Comparison of ENCODE assay signal across 1 cellular context in the genomic region with DNA sequence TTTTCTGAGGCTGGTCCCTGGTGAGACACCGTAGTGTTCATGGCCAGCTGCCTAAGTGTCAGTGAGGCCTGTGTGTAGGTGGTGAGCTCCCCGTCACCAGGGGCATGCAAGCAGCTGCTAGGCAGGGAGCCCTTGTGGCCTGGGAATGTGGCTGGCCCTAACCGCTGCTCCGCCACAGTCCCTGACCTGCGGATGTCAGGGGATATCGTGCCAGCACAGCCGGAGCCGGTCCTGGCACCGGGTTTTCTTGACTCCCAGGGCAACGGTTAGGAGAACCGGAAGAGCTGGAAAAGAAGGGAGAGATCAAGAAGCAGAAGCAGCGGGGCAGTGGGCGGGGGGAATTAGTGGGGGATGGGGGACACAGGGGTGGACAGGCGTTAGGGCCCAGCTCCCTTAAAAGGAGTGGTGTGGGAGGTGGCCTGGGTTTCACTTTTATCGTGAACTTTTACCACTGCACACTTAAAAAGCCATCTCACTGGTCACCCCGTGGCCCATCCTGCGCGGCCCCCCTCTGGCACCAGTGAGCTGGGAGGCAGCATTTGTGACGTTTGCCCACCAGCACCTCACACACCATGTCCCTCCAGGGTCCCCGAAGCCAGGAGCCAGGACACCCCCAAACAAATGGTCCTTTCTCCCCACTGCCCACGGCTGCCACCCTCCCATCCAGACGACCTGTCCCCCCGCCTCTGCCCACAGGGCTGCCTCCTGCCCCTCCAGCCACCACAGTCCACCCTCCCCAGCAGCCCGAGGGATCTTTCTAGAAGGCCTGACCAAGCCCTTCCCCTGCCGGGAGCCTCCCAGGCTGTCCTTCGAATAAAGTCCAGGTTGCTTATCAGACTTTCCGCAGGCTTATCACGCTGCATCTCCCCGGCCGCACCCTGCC.
TF ChIP-seq lines count a peak whose summit lies in the region.

No MANE protein-coding gene starts in this region.

TF ChIP-seq in HepG2, 621 proteins besides CTCF, POLR2A, EP300 and RAD21 (continued from another document and continues in another):
- TF ChIP-seq SOX13 (IDR thresholded peaks at IDR 0.05) (no peak), SOX13 (CRISPR knock-in tag; conservative IDR thresholded peaks at IDR 0.05 in 1 of 2, IDR thresholded peaks at IDR 0.05 in 1 of 2) (no peak), MIXL1 (CRISPR knock-in tag; IDR thresholded peaks at IDR 0.05) (no peak; the same call in 1 of the 2 replicates), ZKSCAN1 (IDR thresholded peaks at IDR 0.05; ENCODE audit: low read length) (peak; percentile 52; the same call in 1 of the 2 replicates), DNMT3B (CRISPR knock-in tag; conservative IDR thresholded peaks at IDR 0.05) (no peak), MTF1 (CRISPR knock-in tag; IDR thresholded peaks at IDR 0.05) (no peak), ZNF646 (CRISPR knock-in tag; IDR thresholded peaks at IDR 0.05) (no peak), KDM1A (CRISPR knock-in tag; IDR thresholded peaks at IDR 0.05) (peak; percentile 100), ZNF17 (CRISPR knock-in tag; IDR thresholded peaks at IDR 0.05) (no peak), KLF16 (CRISPR knock-in tag; IDR thresholded peaks at IDR 0.05) (no peak), PRMT3 (CRISPR knock-in tag; IDR thresholded peaks at IDR 0.05; ENCODE audit: borderline replicate concordance, low read depth) (no peak), THRA (CRISPR knock-in tag; IDR thresholded peaks at IDR 0.05; ENCODE audit: borderline replicate concordance) (no peak), PHF5A (CRISPR knock-in tag; IDR thresholded peaks at IDR 0.05; ENCODE audit: low read depth, unreplicated experiment) (no peak), ZNF253 (CRISPR knock-in tag; IDR thresholded peaks at IDR 0.05; ENCODE audit: borderline replicate concordance) (no peak), BORCS8-MEF2B (CRISPR knock-in tag; IDR thresholded peaks at IDR 0.05) (no peak), MTA3 (CRISPR knock-in tag; IDR thresholded peaks at IDR 0.05) (no peak), ZNF232 (CRISPR knock-in tag; IDR thresholded peaks at IDR 0.05; ENCODE audit: borderline replicate concordance) (no peak), ZMYM2 (CRISPR knock-in tag; IDR thresholded peaks at IDR 0.05) (0 out of 2 replicates have a peak, but pooled peaks have one; percentile 58), PCBP2 (optimal IDR thresholded peaks at IDR 0.05; ENCODE audit: low read depth, low read length, poor library complexity, severe bottlenecking) (no peak), ZNF264 (CRISPR knock-in tag; IDR thresholded peaks at IDR 0.05) (no peak), TBL1XR1 (IDR thresholded peaks at IDR 0.05; ENCODE audit: borderline replicate concordance, low read length, partially characterized antibody) (no peak), NFAT5 (CRISPR knock-in tag; IDR thresholded peaks at IDR 0.05) (no peak), BCL3 (CRISPR knock-in tag; IDR thresholded peaks at IDR 0.05) (no peak), RBM22 (optimal IDR thresholded peaks at IDR 0.05; ENCODE audit: low read length) (no peak), ZNF510 (CRISPR knock-in tag; IDR thresholded peaks at IDR 0.05; ENCODE audit: low read depth) (no peak), PBX2 (CRISPR knock-in tag; IDR thresholded peaks at IDR 0.05) (no peak)
- TF ChIP-seq, protein P1, sequence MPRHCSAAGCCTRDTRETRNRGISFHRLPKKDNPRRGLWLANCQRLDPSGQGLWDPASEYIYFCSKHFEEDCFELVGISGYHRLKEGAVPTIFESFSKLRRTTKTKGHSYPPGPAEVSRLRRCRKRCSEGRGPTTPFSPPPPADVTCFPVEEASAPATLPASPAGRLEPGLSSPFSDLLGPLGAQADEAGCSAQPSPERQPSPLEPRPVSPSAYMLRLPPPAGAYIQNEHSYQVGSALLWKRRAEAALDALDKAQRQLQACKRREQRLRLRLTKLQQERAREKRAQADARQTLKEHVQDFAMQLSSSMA (CRISPR knock-in tag; IDR thresholded peaks at IDR 0.05): peak; percentile 68; the same call in 1 of the 2 replicates
- TF ChIP-seq, protein P2, sequence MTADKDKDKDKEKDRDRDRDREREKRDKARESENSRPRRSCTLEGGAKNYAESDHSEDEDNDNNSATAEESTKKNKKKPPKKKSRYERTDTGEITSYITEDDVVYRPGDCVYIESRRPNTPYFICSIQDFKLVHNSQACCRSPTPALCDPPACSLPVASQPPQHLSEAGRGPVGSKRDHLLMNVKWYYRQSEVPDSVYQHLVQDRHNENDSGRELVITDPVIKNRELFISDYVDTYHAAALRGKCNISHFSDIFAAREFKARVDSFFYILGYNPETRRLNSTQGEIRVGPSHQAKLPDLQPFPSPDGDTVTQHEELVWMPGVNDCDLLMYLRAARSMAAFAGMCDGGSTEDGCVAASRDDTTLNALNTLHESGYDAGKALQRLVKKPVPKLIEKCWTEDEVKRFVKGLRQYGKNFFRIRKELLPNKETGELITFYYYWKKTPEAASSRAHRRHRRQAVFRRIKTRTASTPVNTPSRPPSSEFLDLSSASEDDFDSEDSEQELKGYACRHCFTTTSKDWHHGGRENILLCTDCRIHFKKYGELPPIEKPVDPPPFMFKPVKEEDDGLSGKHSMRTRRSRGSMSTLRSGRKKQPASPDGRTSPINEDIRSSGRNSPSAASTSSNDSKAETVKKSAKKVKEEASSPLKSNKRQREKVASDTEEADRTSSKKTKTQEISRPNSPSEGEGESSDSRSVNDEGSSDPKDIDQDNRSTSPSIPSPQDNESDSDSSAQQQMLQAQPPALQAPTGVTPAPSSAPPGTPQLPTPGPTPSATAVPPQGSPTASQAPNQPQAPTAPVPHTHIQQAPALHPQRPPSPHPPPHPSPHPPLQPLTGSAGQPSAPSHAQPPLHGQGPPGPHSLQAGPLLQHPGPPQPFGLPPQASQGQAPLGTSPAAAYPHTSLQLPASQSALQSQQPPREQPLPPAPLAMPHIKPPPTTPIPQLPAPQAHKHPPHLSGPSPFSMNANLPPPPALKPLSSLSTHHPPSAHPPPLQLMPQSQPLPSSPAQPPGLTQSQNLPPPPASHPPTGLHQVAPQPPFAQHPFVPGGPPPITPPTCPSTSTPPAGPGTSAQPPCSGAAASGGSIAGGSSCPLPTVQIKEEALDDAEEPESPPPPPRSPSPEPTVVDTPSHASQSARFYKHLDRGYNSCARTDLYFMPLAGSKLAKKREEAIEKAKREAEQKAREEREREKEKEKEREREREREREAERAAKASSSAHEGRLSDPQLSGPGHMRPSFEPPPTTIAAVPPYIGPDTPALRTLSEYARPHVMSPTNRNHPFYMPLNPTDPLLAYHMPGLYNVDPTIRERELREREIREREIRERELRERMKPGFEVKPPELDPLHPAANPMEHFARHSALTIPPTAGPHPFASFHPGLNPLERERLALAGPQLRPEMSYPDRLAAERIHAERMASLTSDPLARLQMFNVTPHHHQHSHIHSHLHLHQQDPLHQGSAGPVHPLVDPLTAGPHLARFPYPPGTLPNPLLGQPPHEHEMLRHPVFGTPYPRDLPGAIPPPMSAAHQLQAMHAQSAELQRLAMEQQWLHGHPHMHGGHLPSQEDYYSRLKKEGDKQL (CRISPR knock-in tag; IDR thresholded peaks at IDR 0.05; ENCODE audit: low read depth): no peak
